In the genomic region with DNA sequence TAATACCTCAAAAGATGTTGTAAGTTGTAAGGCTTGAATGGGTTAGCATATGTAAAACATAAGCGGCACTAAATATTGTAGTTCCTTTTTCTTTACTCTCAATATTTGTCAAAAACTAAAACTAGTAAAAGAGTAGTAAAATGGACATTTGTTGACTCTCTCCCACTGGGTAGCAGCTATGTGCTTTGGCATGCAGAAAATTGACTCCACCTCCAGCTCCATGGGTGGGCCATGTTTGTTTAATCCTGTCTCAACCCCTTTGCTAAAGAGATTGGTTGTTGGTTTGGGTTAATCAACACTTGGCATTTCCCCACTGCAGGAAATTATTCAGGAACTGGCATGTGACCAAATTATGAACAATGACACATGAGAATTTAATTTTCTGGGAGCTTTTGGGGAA, we compare ENCODE assay signal across 2 cellular contexts.
TF ChIP-seq lines count a peak whose summit lies in the region.

No MANE protein-coding gene starts in this region.

TF ChIP-seq in GM23338, 12 proteins besides CTCF, POLR2A, EP300 and RAD21 (continued from another document):
- TF ChIP-seq EZH2 (IDR thresholded peaks at IDR 0.05; ENCODE audit: low read depth, unreplicated experiment) (no peak), EZH2phosphoT487 (IDR thresholded peaks at IDR 0.05; ENCODE audit: unreplicated experiment) (no peak), ZNF114 (CRISPR knock-in tag; IDR thresholded peaks at IDR 0.05) (no peak)
TF ChIP-seq in GM23338: peak in this region for 0.

TF ChIP-seq in endothelial cell of umbilical vein, 7 proteins besides CTCF, POLR2A, EP300 and RAD21 (continued from another document):
- no peak for TF ChIP-seq POLR2AphosphoS5 (IDR thresholded peaks at IDR 0.05; ENCODE audit: insufficient read depth, low read depth, low read length)
- no peak for TF ChIP-seq EZH2 (IDR thresholded peaks at IDR 0.05; ENCODE audit: borderline replicate concordance, low read depth, low read length, severe bottlenecking)
- TF ChIP-seq, protein P1, sequence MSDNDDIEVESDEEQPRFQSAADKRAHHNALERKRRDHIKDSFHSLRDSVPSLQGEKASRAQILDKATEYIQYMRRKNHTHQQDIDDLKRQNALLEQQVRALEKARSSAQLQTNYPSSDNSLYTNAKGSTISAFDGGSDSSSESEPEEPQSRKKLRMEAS (IDR thresholded peaks at IDR 0.05; ENCODE audit: insufficient read depth, insufficient read length) = no peak
- TF ChIP-seq JUN (IDR thresholded peaks at IDR 0.05; ENCODE audit: borderline replicate concordance, insufficient read depth, insufficient read length, low read depth) = peak; percentile 27
- peak; percentile 38 for TF ChIP-seq GATA2 (IDR thresholded peaks at IDR 0.05; ENCODE audit: insufficient read depth, insufficient read length, low read depth, low read length)
- TF ChIP-seq MYC (IDR thresholded peaks at IDR 0.05; ENCODE audit: low read depth, low read length) = no peak
